Comparison of ENCODE assay signal across 10 cellular contexts in the genomic region with DNA sequence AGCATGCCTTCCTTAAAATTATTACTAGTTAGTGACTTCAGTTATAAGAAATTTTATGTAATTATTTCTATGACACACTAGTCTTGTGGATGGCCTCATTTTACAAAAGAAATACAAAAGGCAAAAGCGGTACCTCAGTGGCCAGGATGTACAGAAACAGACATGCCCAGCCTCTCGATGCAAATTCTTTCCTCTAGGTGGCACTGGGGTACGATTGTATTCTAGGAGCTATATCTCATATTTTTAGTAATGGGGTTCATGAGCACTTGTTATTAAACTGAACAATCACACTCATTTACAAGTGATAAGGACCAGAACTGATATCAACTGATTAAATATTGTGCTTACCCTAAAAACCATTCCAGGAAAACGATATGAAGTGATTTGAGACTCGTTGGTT. TPM values are rescaled to one million over a fixed set of nuclear protein-coding genes. Genes with fewer than 3 reads are reported as not detected.
DNase-seq lines count a peak whose midpoint lies in the region; ATAC-seq and TF ChIP-seq lines count a peak whose summit lies in the region.
"Had no signal": no experiment of that assay in that cellular context is flagged by ENCODE, and none has a peak within 500 bp of the region (broad histone marks: within the 10 kb centered on the region; RNA-seq: fewer than 3 reads in every experiment).

No MANE protein-coding gene starts in this region.

- no peak overlapping the region for H3K4me3 Mint-ChIP-seq in CD14-positive monocyte
- H3K4me3 Mint-ChIP-seq: central memory CD8-positive, alpha-beta T cell; T-helper 2 cell treated with Interferon-gamma antibody and Interleukin-4, amounts not matched to agents 5 μg/mL and 100 μg/mL, for 36 hours had no signal

- WGBS in heart left ventricle, 4 donors: 76 to 82% (median 81%) methylated on average over 5 of the region's 5 CpGs

- DNase-seq in CD14-positive monocyte (ENCODE audit: low spot score): no peak
- peak; percentile 49 for DNase-seq in H7
- peak; percentile 52 for DNase-seq in SK-MEL-5 (ENCODE audit: low read depth, low spot score)
- peak; percentile 50 for DNase-seq in iPS-NIHi7 (ENCODE audit: extremely low spot score)
- no peak for DNase-seq in NCI-H187 treated with DMSO at 0.1 percent for 48 hours (lab: John Stamatoyannopoulos, UW)
- no peak for DNase-seq in putamen (ENCODE audit: low spot score)
- no peak for DNase-seq in activated gamma-delta T cell (lab: John Stamatoyannopoulos, UW)
- DNase-seq in heart left ventricle: no peak

- H3K9me3 ChIP-seq in heart left ventricle: peaks cover 0 to 5% (median 0%) of the 10 kb centered on the region in 12 donors

- peak overlapping the region in 1 of 7 donors; percentile 33 for H3K27ac Mint-ChIP-seq in CD14-positive monocyte
- H3K27ac Mint-ChIP-seq: T-helper 2 cell treated with Interferon-gamma antibody and Interleukin-4, amounts not matched to agents 5 μg/mL and 100 μg/mL, for 36 hours had no signal

- H3K4me3 ChIP-seq in H7 (ENCODE audit: insufficient read depth, low read depth, low read length) (no peak overlapping the region), heart left ventricle (no peak overlapping the region)

- TF ChIP-seq POLR2A in heart left ventricle (IDR thresholded peaks at IDR 0.05): no peak

- no peaks in the 10 kb centered on the region for H3K27me3 ChIP-seq in H7 (ENCODE audit: control insufficient read depth, insufficient read depth, low read length)
- H3K27me3 ChIP-seq in heart left ventricle: no peaks in the 10 kb centered on the region

- H3K27ac ChIP-seq in heart left ventricle: no peak overlapping the region

- H3K27me3 Mint-ChIP-seq in CD14-positive monocyte (ENCODE audit: low read depth in 3 of 3): no peaks in the 10 kb centered on the region
- H3K27me3 Mint-ChIP-seq: central memory CD8-positive, alpha-beta T cell had no signal

- H3K36me3 ChIP-seq in H7 (replicated peaks; ENCODE audit: control insufficient read depth, insufficient read depth, low read length) (no peaks in the 10 kb centered on the region), heart left ventricle (no peaks in the 10 kb centered on the region)

- no peaks in the 10 kb centered on the region for H3K36me3 Mint-ChIP-seq in CD14-positive monocyte

- H3K4me1 Mint-ChIP-seq in CD14-positive monocyte: peaks cover 4% of the 10 kb centered on the region
- H3K4me1 Mint-ChIP-seq: central memory CD8-positive, alpha-beta T cell had no signal

- no peak for ATAC-seq in heart left ventricle

- no peaks in the 10 kb centered on the region for H3K4me1 ChIP-seq in heart left ventricle

- H3K9me3 Mint-ChIP-seq in CD14-positive monocyte: peaks cover 0 to 3% (median 2%) of the 10 kb centered on the region in 7 donors
- H3K9me3 Mint-ChIP-seq: central memory CD8-positive, alpha-beta T cell; T-helper 2 cell treated with Interferon-gamma antibody and Interleukin-4, amounts not matched to agents 5 μg/mL and 100 μg/mL, for 36 hours had no signal

- in situ Hi-C loops in SK-MEL-5 (cut with HindIII; ENCODE audit: low pct_unique_long_range_greater_than_20kb, low sequenced_read_pairs): no loop called here

- intact Hi-C loops in CD14-positive monocyte (cut with micrococcal nuclease) (no loop called here), heart left ventricle (cut with DNase I) (no loop called here)

- TF ChIP-seq CTCF in CD14-positive monocyte (IDR thresholded peaks at IDR 0.05) (peak; percentile 16), heart left ventricle (IDR thresholded peaks at IDR 0.05) (peak in 5 of 12 donors; percentile 9 to 34 (median 28))

RNA-seq across cellular contexts. Expression of a gene that starts 59.8 kb away (rescaled TPM):
- polyA plus RNA-seq in CD14-positive monocyte (100 to 1,000 TPM; 447 to 569 TPM), heart left ventricle (100 to 1,000 TPM; 263 to 459 TPM)
- 90.8 and 114 TPM in 2 replicates for total RNA-seq in H7 (2014; rRNA removed; shearing (Covaris generic))
- total RNA-seq in SK-MEL-5 (2014; rRNA removed; shearing (Covaris generic)): 108 and 109 TPM in 2 replicates
- 30.6 and 85.7 TPM in 2 replicates for polyA plus RNA-seq in SK-MEL-5 (2015; cell fraction: cytosol; rRNA removed)
- 18.8 and 19.9 TPM in 2 replicates for polyA plus RNA-seq in SK-MEL-5 (2015; cell fraction: nucleus; rRNA removed)
- 1,000 to 10,000 TPM in 1 of 9 donors, 100 to 1,000 TPM in 8; 599 to 1,000 (median 741) TPM for total RNA-seq in heart left ventricle

Comparison
In these comparisons a context has a peak if more than half of its experiments do, and no peak if none do; other contexts are left out.
1. DNase-seq: peak in H7 (single experiment), SK-MEL-5 (single experiment) and iPS-NIHi7 (single experiment); none in CD14-positive monocyte (single experiment), NCI-H187 treated with DMSO at 0.1 percent for 48 hours (single experiment), putamen (single experiment), activated gamma-delta T cell (single experiment) and heart left ventricle (0 of 5).